ENCODE assay signal across 1 cellular context in genomic region chr16:84684592-84684965, GRCh38.
TF ChIP-seq lines count a peak whose summit lies in the region.

No MANE protein-coding gene starts in this region.

TF ChIP-seq in GM23338, 12 proteins besides CTCF, POLR2A, EP300 and RAD21:
- TF ChIP-seq, protein P1, sequence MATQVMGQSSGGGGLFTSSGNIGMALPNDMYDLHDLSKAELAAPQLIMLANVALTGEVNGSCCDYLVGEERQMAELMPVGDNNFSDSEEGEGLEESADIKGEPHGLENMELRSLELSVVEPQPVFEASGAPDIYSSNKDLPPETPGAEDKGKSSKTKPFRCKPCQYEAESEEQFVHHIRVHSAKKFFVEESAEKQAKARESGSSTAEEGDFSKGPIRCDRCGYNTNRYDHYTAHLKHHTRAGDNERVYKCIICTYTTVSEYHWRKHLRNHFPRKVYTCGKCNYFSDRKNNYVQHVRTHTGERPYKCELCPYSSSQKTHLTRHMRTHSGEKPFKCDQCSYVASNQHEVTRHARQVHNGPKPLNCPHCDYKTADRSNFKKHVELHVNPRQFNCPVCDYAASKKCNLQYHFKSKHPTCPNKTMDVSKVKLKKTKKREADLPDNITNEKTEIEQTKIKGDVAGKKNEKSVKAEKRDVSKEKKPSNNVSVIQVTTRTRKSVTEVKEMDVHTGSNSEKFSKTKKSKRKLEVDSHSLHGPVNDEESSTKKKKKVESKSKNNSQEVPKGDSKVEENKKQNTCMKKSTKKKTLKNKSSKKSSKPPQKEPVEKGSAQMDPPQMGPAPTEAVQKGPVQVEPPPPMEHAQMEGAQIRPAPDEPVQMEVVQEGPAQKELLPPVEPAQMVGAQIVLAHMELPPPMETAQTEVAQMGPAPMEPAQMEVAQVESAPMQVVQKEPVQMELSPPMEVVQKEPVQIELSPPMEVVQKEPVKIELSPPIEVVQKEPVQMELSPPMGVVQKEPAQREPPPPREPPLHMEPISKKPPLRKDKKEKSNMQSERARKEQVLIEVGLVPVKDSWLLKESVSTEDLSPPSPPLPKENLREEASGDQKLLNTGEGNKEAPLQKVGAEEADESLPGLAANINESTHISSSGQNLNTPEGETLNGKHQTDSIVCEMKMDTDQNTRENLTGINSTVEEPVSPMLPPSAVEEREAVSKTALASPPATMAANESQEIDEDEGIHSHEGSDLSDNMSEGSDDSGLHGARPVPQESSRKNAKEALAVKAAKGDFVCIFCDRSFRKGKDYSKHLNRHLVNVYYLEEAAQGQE (IDR thresholded peaks at IDR 0.05; ENCODE audit: unreplicated experiment), result no peak
- TF ChIP-seq STAT1 (IDR thresholded peaks at IDR 0.05; ENCODE audit: unreplicated experiment) (no peak), ZNF114 (CRISPR knock-in tag; IDR thresholded peaks at IDR 0.05) (no peak), JUNB (IDR thresholded peaks at IDR 0.05; ENCODE audit: unreplicated experiment) (no peak), CREB1 (CRISPR knock-in tag; IDR thresholded peaks at IDR 0.05; ENCODE audit: low read depth) (no peak), ZNF462 (CRISPR knock-in tag; IDR thresholded peaks at IDR 0.05) (no peak), NANOG (IDR thresholded peaks at IDR 0.05; ENCODE audit: borderline replicate concordance) (no peak), ZNF331 (CRISPR knock-in tag; IDR thresholded peaks at IDR 0.05; ENCODE audit: low read depth) (no peak), EZH2phosphoT487 (IDR thresholded peaks at IDR 0.05; ENCODE audit: unreplicated experiment) (no peak), EZH2 (IDR thresholded peaks at IDR 0.05; ENCODE audit: low read depth, unreplicated experiment) (no peak), POLR2AphosphoS5 (IDR thresholded peaks at IDR 0.05; ENCODE audit: low read depth) (no peak)
- TF ChIP-seq, protein P2, sequence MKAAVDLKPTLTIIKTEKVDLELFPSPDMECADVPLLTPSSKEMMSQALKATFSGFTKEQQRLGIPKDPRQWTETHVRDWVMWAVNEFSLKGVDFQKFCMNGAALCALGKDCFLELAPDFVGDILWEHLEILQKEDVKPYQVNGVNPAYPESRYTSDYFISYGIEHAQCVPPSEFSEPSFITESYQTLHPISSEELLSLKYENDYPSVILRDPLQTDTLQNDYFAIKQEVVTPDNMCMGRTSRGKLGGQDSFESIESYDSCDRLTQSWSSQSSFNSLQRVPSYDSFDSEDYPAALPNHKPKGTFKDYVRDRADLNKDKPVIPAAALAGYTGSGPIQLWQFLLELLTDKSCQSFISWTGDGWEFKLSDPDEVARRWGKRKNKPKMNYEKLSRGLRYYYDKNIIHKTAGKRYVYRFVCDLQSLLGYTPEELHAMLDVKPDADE (IDR thresholded peaks at IDR 0.05), result no peak
